In genomic region chr6:10203651-10204050, GRCh38 we compare ENCODE assay signal across 3 cellular contexts.
"Had no signal": no experiment of that assay in that cellular context is flagged by ENCODE, and none has a peak within 500 bp of the region (broad histone marks: within the 10 kb centered on the region; RNA-seq: fewer than 3 reads in every experiment).

No MANE protein-coding gene starts in this region.

- H3K4me3 ChIP-seq: GM12878 had no signal

- ATAC-seq: GM12878 had no signal

- DNase-seq: GDM1, GF-D8 had no signal
